Comparison of ENCODE assay signal across 24 cellular contexts in the genomic region with DNA sequence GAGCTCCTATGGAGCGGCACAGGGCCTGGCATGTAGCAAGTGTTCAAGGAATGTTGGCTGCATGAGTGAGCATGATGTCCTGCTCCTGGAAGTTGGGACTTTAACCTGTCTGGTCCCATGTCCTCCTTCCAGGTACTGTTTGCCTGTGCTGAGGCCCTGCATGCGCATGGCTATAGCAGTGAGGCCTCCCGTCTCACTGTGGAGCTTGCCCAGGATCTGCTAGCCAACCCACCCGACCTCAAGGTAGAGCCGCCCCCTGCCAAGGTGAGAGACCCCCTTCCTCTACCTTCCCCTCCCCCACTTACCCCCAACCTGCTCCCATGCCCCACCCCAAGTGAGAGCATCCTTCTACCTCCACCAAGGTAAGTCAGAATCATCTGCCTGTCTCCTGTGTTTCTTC. TPM values are rescaled to one million over a fixed set of nuclear protein-coding genes. Genes with fewer than 3 reads are reported as not detected.
DNase-seq lines count a peak whose midpoint lies in the region; ATAC-seq, FAIRE-seq and TF ChIP-seq lines count a peak whose summit lies in the region.
"Had no signal": no experiment of that assay in that cellular context is flagged by ENCODE, and none has a peak within 500 bp of the region (broad histone marks: within the 10 kb centered on the region; RNA-seq: fewer than 3 reads in every experiment).

No MANE protein-coding gene starts in this region.

- H3K4me3 ChIP-seq in smooth muscle cell: no peak overlapping the region
- H3K4me3 ChIP-seq: BLaER1, PC-9 had no signal

- no peaks in the 10 kb centered on the region for H3F3A ChIP-seq in smooth muscle cell (ENCODE audit: low read depth)

- no peaks in the 10 kb centered on the region for H3K27me3 ChIP-seq in smooth muscle cell (ENCODE audit: low read depth)
- H3K27me3 ChIP-seq: BLaER1 had no signal

- H3K4me1 Mint-ChIP-seq in IgD-negative memory B cell (peaks cover 0 to 4% (median 0%) of the 10 kb centered on the region in 3 donors), chondrocyte (ENCODE audit: low read depth) (no peaks in the 10 kb centered on the region)
- H3K4me1 Mint-ChIP-seq in stimulated activated effector memory CD8-positive, alpha-beta T cell treated with anti-CD3 and anti-CD28 coated beads, Interleukin-12 subunit alpha, Interleukin-12 subunit beta, amount 100 ng/mL, for 72 hours: peaks cover 11% of the 10 kb centered on the region

- no peak for FAIRE-seq in HTR-8/SVneo (lab: Jason Lieb, UNC)
- FAIRE-seq: A204.1, GM19239, H1 had no signal

- ATAC-seq in stimulated activated effector memory CD8-positive, alpha-beta T cell treated with anti-CD3 and anti-CD28 coated beads, Interleukin-12 subunit alpha, Interleukin-12 subunit beta, amount 100 ng/mL, for 72 hours: no peak
- ATAC-seq: HCT116 had no signal

- H3K27me3 Mint-ChIP-seq in IgD-negative memory B cell: no peaks in the 10 kb centered on the region
- no peaks in the 10 kb centered on the region for H3K27me3 Mint-ChIP-seq in chondrocyte (ENCODE audit: low read depth)
- H3K27me3 Mint-ChIP-seq: CD4-positive, CD25-positive, alpha-beta regulatory T cell had no signal

- no peak overlapping the region for H3K4me2 ChIP-seq in smooth muscle cell
- H3K4me2 ChIP-seq: BLaER1, PC-9 had no signal

- H2AFZ ChIP-seq in smooth muscle cell (ENCODE audit: low read depth): no peak overlapping the region
- H2AFZ ChIP-seq: PC-9 had no signal

- 97% methylated on average over 5 of the region's 5 CpGs for WGBS in smooth muscle cell (ENCODE audit: low lambda C conversion rate)

- no peak overlapping the region for H3K9ac ChIP-seq in smooth muscle cell (ENCODE audit: low read depth)
- H3K9ac ChIP-seq: BLaER1 had no signal

- TF ChIP-seq CTCF in chondrocyte (IDR thresholded peaks at IDR 0.05): no peak
- no peak for TF ChIP-seq CTCF in smooth muscle cell (IDR thresholded peaks at IDR 0.05; ENCODE audit: borderline replicate concordance, insufficient read depth, poor library complexity, severe bottlenecking)

- H4K20me1 ChIP-seq in smooth muscle cell (ENCODE audit: low read depth): peaks cover 15% of the 10 kb centered on the region

- H3K9me3 Mint-ChIP-seq in IgD-negative memory B cell: no peaks in the 10 kb centered on the region
- H3K9me3 Mint-ChIP-seq in chondrocyte (ENCODE audit: low read depth): no peaks in the 10 kb centered on the region
- H3K9me3 Mint-ChIP-seq in stimulated activated effector memory CD8-positive, alpha-beta T cell treated with anti-CD3 and anti-CD28 coated beads, Interleukin-12 subunit alpha, Interleukin-12 subunit beta, amount 100 ng/mL, for 72 hours: no peaks in the 10 kb centered on the region
- H3K9me3 Mint-ChIP-seq: CD4-positive, CD25-positive, alpha-beta regulatory T cell had no signal

- H3K36me3 Mint-ChIP-seq in IgD-negative memory B cell (peaks cover 7% of the 10 kb centered on the region), chondrocyte (ENCODE audit: low read depth) (peaks cover 59% of the 10 kb centered on the region)
- peaks cover 100% of the 10 kb centered on the region for H3K36me3 Mint-ChIP-seq in stimulated activated effector memory CD8-positive, alpha-beta T cell treated with anti-CD3 and anti-CD28 coated beads, Interleukin-12 subunit alpha, Interleukin-12 subunit beta, amount 100 ng/mL, for 72 hours

- DNase-seq in activated effector memory CD4-positive, alpha-beta T cell treated with anti-CD3 and anti-CD28 coated beads, Interleukin-2, amount 50 U/mL, for 16 hours: peak; percentile 31
- DNase-seq in activated effector memory CD4-positive, alpha-beta T cell treated with Interleukin-2 at 50 U/mL for 16 hours: no peak
- DNase-seq in chondrocyte (ENCODE audit: low spot score) (peak; percentile 48), HTR-8/SVneo (ENCODE audit: insufficient read length, low spot score) (no peak), smooth muscle cell (lab: John Stamatoyannopoulos, UW; ENCODE audit: unreplicated experiment) (no peak), NCI-H2107 (lab: John Stamatoyannopoulos, UW) (no peak)
- no peak for DNase-seq in stimulated activated effector memory CD8-positive, alpha-beta T cell treated with anti-CD3 and anti-CD28 coated beads, Interleukin-12 subunit alpha, Interleukin-12 subunit beta, amount 100 ng/mL, for 72 hours (ENCODE audit: low spot score in 2 of 2)
- DNase-seq: CD4-positive, CD25-positive, alpha-beta regulatory T cell; COR-L47; DMS53; NCI-H1048; NCI-H1417; NCI-H1694; NCI-H2029 treated with DMSO at 0.1 percent for 48 hours; NCI-H2227 treated with DMSO at 0.1 percent for 48 hours; NCI-H526 treated with DMSO at 0.1 percent for 48 hours; PC-9; SHP77 had no signal

- H3K4me1 ChIP-seq in smooth muscle cell (ENCODE audit: low read depth): no peaks in the 10 kb centered on the region
- H3K4me1 ChIP-seq: BLaER1 had no signal

- no peaks in the 10 kb centered on the region for H3K9me3 ChIP-seq in smooth muscle cell (replicated peaks; ENCODE audit: low read depth)
- H3K9me3 ChIP-seq: BLaER1 had no signal

- H3K79me2 ChIP-seq in smooth muscle cell (ENCODE audit: low read depth): peaks cover 2% of the 10 kb centered on the region

- H3K27ac Mint-ChIP-seq in IgD-negative memory B cell: peak overlapping the region in 2 of 3 donors; percentile 1 to 52
- no peak overlapping the region for H3K27ac Mint-ChIP-seq in chondrocyte (ENCODE audit: unreplicated experiment)
- peak overlapping the region; percentile 62 for H3K27ac Mint-ChIP-seq in stimulated activated effector memory CD8-positive, alpha-beta T cell treated with anti-CD3 and anti-CD28 coated beads, Interleukin-12 subunit alpha, Interleukin-12 subunit beta, amount 100 ng/mL, for 72 hours

- H3K4me3 Mint-ChIP-seq in IgD-negative memory B cell (peak overlapping the region in 2 of 4 donors; percentile 17 to 74), chondrocyte (ENCODE audit: unreplicated experiment) (no peak overlapping the region)
- H3K4me3 Mint-ChIP-seq in stimulated activated effector memory CD8-positive, alpha-beta T cell treated with anti-CD3 and anti-CD28 coated beads, Interleukin-12 subunit alpha, Interleukin-12 subunit beta, amount 100 ng/mL, for 72 hours: no peak overlapping the region

- no peak overlapping the region for H3K27ac ChIP-seq in smooth muscle cell (ENCODE audit: low read depth)
- H3K27ac ChIP-seq: BLaER1, PC-9 had no signal

- peaks cover 6% of the 10 kb centered on the region for H3K36me3 ChIP-seq in smooth muscle cell (ENCODE audit: low read depth)

RNA-seq across cellular contexts. Expression of a gene that starts 8.1 kb away (rescaled TPM):
- 15.2 TPM for polyA plus RNA-seq in IgD-negative memory B cell
- total RNA-seq in chondrocyte: 102 to 124 TPM (median 117 TPM) in 3 replicates
- 44.8 and 83.9 TPM in 2 replicates for total RNA-seq in smooth muscle cell
- 48.3 and 66.9 TPM in 2 replicates for polyA plus RNA-seq in smooth muscle cell

RNA-seq across cellular contexts. Expression of a gene that starts 11.6 kb away (rescaled TPM):
- polyA plus RNA-seq in IgD-negative memory B cell (54.4 TPM), smooth muscle cell (67.8 and 68.3 TPM in 2 replicates)
- total RNA-seq in chondrocyte (14.8 to 27.5 TPM (median 17.4 TPM) in 3 replicates), smooth muscle cell (51.7 and 65.9 TPM in 2 replicates)

RNA-seq across cellular contexts. Expression of a gene that starts 17.9 kb away (rescaled TPM):
- polyA plus RNA-seq in IgD-negative memory B cell: 21.4 TPM
- 24.4 to 29.0 TPM (median 27.3 TPM) in 3 replicates for total RNA-seq in chondrocyte
- total RNA-seq in smooth muscle cell: 12.4 and 13.3 TPM in 2 replicates
- polyA plus RNA-seq in smooth muscle cell: 11.1 and 15.2 TPM in 2 replicates

RNA-seq across cellular contexts. Expression of a gene that starts 49.3 kb away (rescaled TPM):
- 31.8 TPM for polyA plus RNA-seq in IgD-negative memory B cell
- 54.0 to 69.1 TPM (median 55.6 TPM) in 3 replicates for total RNA-seq in chondrocyte
- total RNA-seq in smooth muscle cell: 50.3 and 54.7 TPM in 2 replicates
- polyA plus RNA-seq in smooth muscle cell: 36.4 and 41.5 TPM in 2 replicates

Comparison
In these comparisons a context has a peak if more than half of its experiments do, and no peak if none do; other contexts are left out.
1. DNase-seq: peak in activated effector memory CD4-positive, alpha-beta T cell treated with anti-CD3 and anti-CD28 coated beads, Interleukin-2, amount 50 U/mL, for 16 hours (single experiment) and chondrocyte (single experiment); none in activated effector memory CD4-positive, alpha-beta T cell treated with Interleukin-2 at 50 U/mL for 16 hours (single experiment), stimulated activated effector memory CD8-positive, alpha-beta T cell treated with anti-CD3 and anti-CD28 coated beads, Interleukin-12 subunit alpha, Interleukin-12 subunit beta, amount 100 ng/mL, for 72 hours (0 of 2), HTR-8/SVneo (single experiment), smooth muscle cell (single experiment) and NCI-H2107 (single experiment).